2 cellular contexts compared by ENCODE assay signal in genomic region chr13:99945515-99945914, GRCh38. TPM values are rescaled to one million over a fixed set of nuclear protein-coding genes. Genes with fewer than 3 reads are reported as not detected.
"Had no signal": no experiment of that assay in that cellular context is flagged by ENCODE, and none has a peak within 500 bp of the region (broad histone marks: within the 10 kb centered on the region; RNA-seq: fewer than 3 reads in every experiment).

No MANE protein-coding gene starts in this region.

RNA-seq across cellular contexts. Expression of gene ZIC5, which starts 26.1 kb away (rescaled TPM):
- total RNA-seq: LHCN-M2, MCF 10A had no signal

RNA-seq across cellular contexts. Expression of gene ZIC2, which starts 36.1 kb away (rescaled TPM):
- total RNA-seq: LHCN-M2 had no signal
